8 cellular contexts compared by ENCODE assay signal in genomic region chr10:68720793-68721672, GRCh38. TPM values are rescaled to one million over a fixed set of nuclear protein-coding genes. Genes with fewer than 3 reads are reported as not detected.
DNase-seq lines count a peak whose midpoint lies in the region; ATAC-seq and TF ChIP-seq lines count a peak whose summit lies in the region.

A gene with protein sequence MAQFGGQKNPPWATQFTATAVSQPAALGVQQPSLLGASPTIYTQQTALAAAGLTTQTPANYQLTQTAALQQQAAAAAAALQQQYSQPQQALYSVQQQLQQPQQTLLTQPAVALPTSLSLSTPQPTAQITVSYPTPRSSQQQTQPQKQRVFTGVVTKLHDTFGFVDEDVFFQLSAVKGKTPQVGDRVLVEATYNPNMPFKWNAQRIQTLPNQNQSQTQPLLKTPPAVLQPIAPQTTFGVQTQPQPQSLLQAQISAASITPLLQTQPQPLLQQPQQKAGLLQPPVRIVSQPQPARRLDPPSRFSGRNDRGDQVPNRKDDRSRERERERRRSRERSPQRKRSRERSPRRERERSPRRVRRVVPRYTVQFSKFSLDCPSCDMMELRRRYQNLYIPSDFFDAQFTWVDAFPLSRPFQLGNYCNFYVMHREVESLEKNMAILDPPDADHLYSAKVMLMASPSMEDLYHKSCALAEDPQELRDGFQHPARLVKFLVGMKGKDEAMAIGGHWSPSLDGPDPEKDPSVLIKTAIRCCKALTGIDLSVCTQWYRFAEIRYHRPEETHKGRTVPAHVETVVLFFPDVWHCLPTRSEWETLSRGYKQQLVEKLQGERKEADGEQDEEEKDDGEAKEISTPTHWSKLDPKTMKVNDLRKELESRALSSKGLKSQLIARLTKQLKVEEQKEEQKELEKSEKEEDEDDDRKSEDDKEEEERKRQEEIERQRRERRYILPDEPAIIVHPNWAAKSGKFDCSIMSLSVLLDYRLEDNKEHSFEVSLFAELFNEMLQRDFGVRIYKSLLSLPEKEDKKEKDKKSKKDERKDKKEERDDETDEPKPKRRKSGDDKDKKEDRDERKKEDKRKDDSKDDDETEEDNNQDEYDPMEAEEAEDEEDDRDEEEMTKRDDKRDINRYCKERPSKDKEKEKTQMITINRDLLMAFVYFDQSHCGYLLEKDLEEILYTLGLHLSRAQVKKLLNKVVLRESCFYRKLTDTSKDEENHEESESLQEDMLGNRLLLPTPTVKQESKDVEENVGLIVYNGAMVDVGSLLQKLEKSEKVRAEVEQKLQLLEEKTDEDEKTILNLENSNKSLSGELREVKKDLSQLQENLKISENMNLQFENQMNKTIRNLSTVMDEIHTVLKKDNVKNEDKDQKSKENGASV (plus strand): TSS chr10:68721239. CDS start chr10:68722505, 1,266 bp downstream.

- H3K4me3 Mint-ChIP-seq in progenitor cell of endocrine pancreas (ENCODE audit: low read depth) = peak within 1 kb of the TSS; percentile 98

- peaks cover 14% of the 10 kb centered on the region for H3K36me3 Mint-ChIP-seq in progenitor cell of endocrine pancreas (ENCODE audit: insufficient read depth)

- H3K9me3 ChIP-seq in left ventricle myocardium inferior (replicated peaks) = no peaks in the 10 kb centered on the region

- H3K27me3 Mint-ChIP-seq in progenitor cell of endocrine pancreas = no peaks in the 10 kb centered on the region

- peak; percentile 99 for ATAC-seq in GM18498 (IDR thresholded peaks at IDR 0.05; ENCODE audit: unreplicated experiment)
- ATAC-seq in HG02938 (IDR thresholded peaks at IDR 0.05; ENCODE audit: unreplicated experiment) = peak; percentile 98

- peaks cover 35% of the 10 kb centered on the region for H3K36me3 ChIP-seq in left ventricle myocardium inferior

- H3K4me1 Mint-ChIP-seq in progenitor cell of endocrine pancreas (ENCODE audit: low read depth) = peaks cover 8% of the 10 kb centered on the region

- peak within 1 kb of the TSS; percentile 96 for H3K4me3 ChIP-seq in left ventricle myocardium inferior

- H3K27ac Mint-ChIP-seq in progenitor cell of endocrine pancreas = peak within 1 kb of the TSS; percentile 100

- DNase-seq in NCI-H187 (lab: John Stamatoyannopoulos, UW) (peak; percentile 84 to 86), T-helper 2 cell (peak; percentile 90 to 99 (median 95)), left ventricle myocardium inferior (peak; percentile 98), progenitor cell of endocrine pancreas (ENCODE audit: low spot score, unreplicated experiment) (peak; percentile 92), ureter (ENCODE audit: low spot score) (peak; percentile 96)

- peak within 1 kb of the TSS; percentile 94 for H3K27ac ChIP-seq in angular gyrus (ENCODE audit: low read depth, low read length)
- peak within 1 kb of the TSS; percentile 95 for H3K27ac ChIP-seq in left ventricle myocardium inferior (replicated peaks)

- peaks cover 20% of the 10 kb centered on the region for H3K4me1 ChIP-seq in left ventricle myocardium inferior

- no peaks in the 10 kb centered on the region for H3K27me3 ChIP-seq in left ventricle myocardium inferior (ENCODE audit: low read depth)

- TF ChIP-seq CTCF in left ventricle myocardium inferior (IDR thresholded peaks at IDR 0.05; ENCODE audit: borderline replicate concordance) (no peak), progenitor cell of endocrine pancreas (IDR thresholded peaks at IDR 0.05; ENCODE audit: unreplicated experiment) (no peak)

- intact Hi-C loops in left ventricle myocardium inferior (cut with micrococcal nuclease) = no loop called here

- H3K9me3 Mint-ChIP-seq in progenitor cell of endocrine pancreas (ENCODE audit: low read depth) = no peaks in the 10 kb centered on the region

RNA-seq across cellular contexts. Expression of the gene that starts here (rescaled TPM):
- total RNA-seq in left ventricle myocardium inferior (27.5 TPM), progenitor cell of endocrine pancreas (150 and 156 TPM in 2 replicates), ureter (81.2 TPM)

Comparison
In these comparisons a context has a peak if more than half of its experiments do, and no peak if none do; other contexts are left out.
1. Peak in every context shown above with its lines: DNase-seq, ATAC-seq, H3K4me3 ChIP-seq and H3K27ac ChIP-seq.